Comparison of ENCODE assay signal across 25 cellular contexts in the genomic region with DNA sequence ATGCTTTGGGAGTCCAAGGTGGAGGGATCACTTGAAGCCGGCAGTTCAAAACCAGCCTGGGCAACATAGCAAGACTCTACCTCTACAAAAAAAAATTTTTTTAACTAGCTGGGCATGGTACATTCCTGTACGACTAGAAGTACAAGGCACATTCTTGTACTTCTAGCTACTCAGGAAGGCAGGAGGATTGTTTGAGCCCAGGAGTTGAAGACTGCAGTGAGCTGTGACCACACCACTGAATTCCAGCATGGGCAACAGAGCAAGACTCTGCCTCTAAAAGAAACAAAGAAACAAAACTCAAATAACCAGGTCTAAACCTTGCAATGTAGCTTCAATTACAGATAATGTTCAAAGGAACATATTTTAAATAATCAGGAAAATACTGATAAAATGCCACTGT.
"Had no signal": no experiment of that assay in that cellular context is flagged by ENCODE, and none has a peak within 500 bp of the region (broad histone marks: within the 10 kb centered on the region; RNA-seq: fewer than 3 reads in every experiment).

No MANE protein-coding gene starts in this region.

- H3K9me3 ChIP-seq: gastrocnemius medialis had no signal

- H3K4me1 Mint-ChIP-seq: activated CD4-positive, alpha-beta T cell treated with anti-CD3 and anti-CD28 coated beads, Interleukin-2, amount 10 ng/mL, durations not matched to agents 24 days and 14 days; activated naive CD8-positive, alpha-beta T cell treated with anti-CD3 and anti-CD28 coated beads, Interleukin-2, amount 10 ng/mL, durations not matched to agents 7 days and 5 days had no signal

- ATAC-seq: activated CD4-positive, alpha-beta T cell treated with anti-CD3 and anti-CD28 coated beads for 36 hours; activated CD8-positive, alpha-beta memory T cell treated with anti-CD3 and anti-CD28 coated beads, Interleukin-2, amount 10 ng/mL, durations not matched to agents 7 days and 5 days; activated CD8-positive, alpha-beta T cell treated with anti-CD3 and anti-CD28 coated beads, Interleukin-2, amount 10 ng/mL, durations not matched to agents 7 days and 5 days; foreskin keratinocyte; gastrocnemius medialis had no signal

- H3K27ac ChIP-seq: ascending aorta, brain microvascular endothelial cell, epithelial cell of prostate, esophagus muscularis mucosa, foreskin keratinocyte, gastrocnemius medialis had no signal

- H3K27me3 Mint-ChIP-seq: activated CD4-positive, alpha-beta memory T cell treated with anti-CD3 and anti-CD28 coated beads for 36 hours; activated CD4-positive, alpha-beta T cell treated with anti-CD3 and anti-CD28 coated beads for 36 hours; activated CD4-positive, alpha-beta T cell treated with anti-CD3 and anti-CD28 coated beads, Interleukin-2, amount 10 ng/mL, durations not matched to agents 24 days and 14 days; activated CD8-positive, alpha-beta memory T cell treated with anti-CD3 and anti-CD28 coated beads, Interleukin-2, amount 10 ng/mL, durations not matched to agents 7 days and 5 days; activated naive CD4-positive, alpha-beta T cell treated with anti-CD3 and anti-CD28 coated beads, Interleukin-2, amount 50 U/mL, for 24 hours; activated naive CD8-positive, alpha-beta T cell treated with anti-CD3 and anti-CD28 coated beads, Interleukin-2, amount 10 ng/mL, durations not matched to agents 7 days and 5 days; central memory CD8-positive, alpha-beta T cell had no signal

- H3K27ac Mint-ChIP-seq: activated CD4-positive, alpha-beta memory T cell treated with anti-CD3 and anti-CD28 coated beads for 36 hours; activated CD4-positive, alpha-beta T cell treated with anti-CD3 and anti-CD28 coated beads for 36 hours; activated CD4-positive, alpha-beta T cell treated with anti-CD3 and anti-CD28 coated beads, Interleukin-2, amount 10 ng/mL, durations not matched to agents 24 days and 14 days; activated CD8-positive, alpha-beta memory T cell treated with anti-CD3 and anti-CD28 coated beads, Interleukin-2, amount 10 ng/mL, durations not matched to agents 7 days and 5 days; activated CD8-positive, alpha-beta T cell treated with anti-CD3 and anti-CD28 coated beads, Interleukin-2, amount 10 ng/mL, durations not matched to agents 7 days and 5 days; activated naive CD4-positive, alpha-beta T cell treated with anti-CD3 and anti-CD28 coated beads for 36 hours; activated naive CD4-positive, alpha-beta T cell treated with anti-CD3 and anti-CD28 coated beads, Interleukin-2, amount 50 U/mL, for 24 hours; activated naive CD8-positive, alpha-beta T cell treated with anti-CD3 and anti-CD28 coated beads, Interleukin-2, amount 10 ng/mL, durations not matched to agents 7 days and 5 days; activated T-helper 1 cell treated with anti-CD3 and anti-CD28 coated beads, Interleukin-12 subunit alpha, Interleukin-12 subunit beta, Interleukin-2, Interleukin-4 antibody, amounts not matched to agents 30 ng/mL and 10 ng/mL and 1 ng/mL, durations not matched to agents 14 hours and 24 hours and 36 hours; activated T-helper 2 cell treated with anti-CD3 and anti-CD28 coated beads, Interferon-gamma antibody, Interleukin-2, Interleukin-4, amounts not matched to agents 10 μg/mL and 5 μg/mL and 100 μg/mL, durations not matched to agents 14 hours and 24 hours and 36 hours had no signal

- H3K27me3 ChIP-seq: ascending aorta, brain microvascular endothelial cell, esophagus muscularis mucosa, foreskin keratinocyte, gastrocnemius medialis had no signal

- DNase-seq: activated CD4-positive, alpha-beta memory T cell treated with anti-CD3 and anti-CD28 coated beads for 36 hours; activated CD4-positive, alpha-beta T cell treated with anti-CD3 and anti-CD28 coated beads for 36 hours; activated CD4-positive, alpha-beta T cell treated with anti-CD3 and anti-CD28 coated beads, Interleukin-2, amount 10 ng/mL, durations not matched to agents 24 days and 14 days; activated CD4-positive, CD25-positive, alpha-beta regulatory T cell; activated CD4-positive, CD25-positive, alpha-beta regulatory T cell treated with anti-CD3 and anti-CD28 coated beads, Interleukin-2, amount 50 U/mL, for 72 hours; activated CD8-positive, alpha-beta memory T cell treated with anti-CD3 and anti-CD28 coated beads, Interleukin-2, amount 10 ng/mL, durations not matched to agents 7 days and 5 days; activated CD8-positive, alpha-beta memory T cell treated with anti-CD3 and anti-CD28 coated beads, Interleukin-2, amount 50 U/mL, for 4 hours; activated CD8-positive, alpha-beta T cell treated with anti-CD3 and anti-CD28 coated beads, Interleukin-2, amount 10 ng/mL, durations not matched to agents 7 days and 5 days; activated effector memory CD4-positive, alpha-beta T cell treated with anti-CD3 and anti-CD28 coated beads, Interleukin-2, amount 50 U/mL, for 16 hours; activated naive CD4-positive, alpha-beta T cell treated with anti-CD3 and anti-CD28 coated beads for 36 hours; activated naive CD8-positive, alpha-beta T cell treated with anti-CD3 and anti-CD28 coated beads, Interleukin-2, amount 10 ng/mL, durations not matched to agents 7 days and 5 days; activated T-cell treated with anti-CD3 and anti-CD28 coated beads, Interleukin-2, amount 50 U/mL, for 1 hour; activated T-cell treated with anti-CD3 and anti-CD28 coated beads, Interleukin-2, amount 50 U/mL, for 48 hours; brain microvascular endothelial cell; effector CD8-positive, alpha-beta T cell; foreskin keratinocyte; gastrocnemius medialis; T-helper 2 cell had no signal

- H3K4me3 Mint-ChIP-seq: activated CD4-positive, alpha-beta memory T cell treated with anti-CD3 and anti-CD28 coated beads for 36 hours; activated CD4-positive, alpha-beta T cell treated with anti-CD3 and anti-CD28 coated beads for 36 hours; activated CD4-positive, alpha-beta T cell treated with anti-CD3 and anti-CD28 coated beads, Interleukin-2, amount 10 ng/mL, durations not matched to agents 24 days and 14 days; activated CD8-positive, alpha-beta memory T cell treated with anti-CD3 and anti-CD28 coated beads, Interleukin-2, amount 10 ng/mL, durations not matched to agents 7 days and 5 days; activated CD8-positive, alpha-beta T cell treated with anti-CD3 and anti-CD28 coated beads, Interleukin-2, amount 10 ng/mL, durations not matched to agents 7 days and 5 days; activated naive CD4-positive, alpha-beta T cell treated with anti-CD3 and anti-CD28 coated beads for 36 hours; activated naive CD4-positive, alpha-beta T cell treated with anti-CD3 and anti-CD28 coated beads, Interleukin-2, amount 50 U/mL, for 24 hours; activated naive CD8-positive, alpha-beta T cell treated with anti-CD3 and anti-CD28 coated beads, Interleukin-2, amount 10 ng/mL, durations not matched to agents 7 days and 5 days; activated T-helper 1 cell treated with anti-CD3 and anti-CD28 coated beads, Interleukin-12 subunit alpha, Interleukin-12 subunit beta, Interleukin-2, Interleukin-4 antibody, amounts not matched to agents 30 ng/mL and 10 ng/mL and 1 ng/mL, durations not matched to agents 14 hours and 24 hours and 36 hours; central memory CD8-positive, alpha-beta T cell had no signal
